ENCODE assay signal across 1 cellular context in genomic region chr4:153506341-153506967, GRCh38.
TF ChIP-seq lines count a peak whose summit lies in the region.

No MANE protein-coding gene starts in this region.

TF ChIP-seq in K562, 482 proteins besides CTCF, POLR2A, EP300 and RAD21:
- TF ChIP-seq C11orf30 (IDR thresholded peaks at IDR 0.05; ENCODE audit: low read depth): peak; percentile 52
- TF ChIP-seq ZNF316 (IDR thresholded peaks at IDR 0.05): peak; percentile 31; the same call in 1 of the 2 replicates
- peak; percentile 62 for TF ChIP-seq CEBPB (tag; IDR thresholded peaks at IDR 0.05)
- TF ChIP-seq NFE2 (IDR thresholded peaks at IDR 0.05; ENCODE audit: low read depth): peak; percentile 69
